In the genomic region with DNA sequence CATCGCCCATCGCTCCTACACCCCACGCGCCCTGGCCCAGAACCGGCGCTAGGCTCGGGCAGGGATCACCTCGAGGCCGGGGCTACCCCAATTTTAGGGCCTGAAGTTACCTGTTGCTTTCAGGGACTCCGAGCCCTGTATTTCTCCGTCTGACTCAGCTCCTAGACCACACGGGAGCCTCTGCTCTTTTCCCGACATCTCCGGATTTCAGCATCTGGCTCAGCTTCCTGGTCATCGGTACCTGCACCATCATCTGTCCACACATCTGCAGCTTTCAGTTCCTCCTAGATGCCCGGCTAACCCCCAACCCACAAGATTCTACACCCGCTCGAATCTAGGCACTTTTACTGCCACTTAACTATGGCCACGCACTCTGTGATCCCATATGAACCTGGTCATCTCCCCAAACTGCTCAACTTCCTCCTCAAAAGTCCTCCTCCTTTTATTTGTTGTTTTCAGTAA, we compare ENCODE assay signal across 10 cellular contexts. TPM values are rescaled to one million over a fixed set of nuclear protein-coding genes. Genes with fewer than 3 reads are reported as not detected.
DNase-seq lines count a peak whose midpoint lies in the region; ATAC-seq, FAIRE-seq and TF ChIP-seq lines count a peak whose summit lies in the region.
"Had no signal": no experiment of that assay in that cellular context is flagged by ENCODE, and none has a peak within 500 bp of the region (broad histone marks: within the 10 kb centered on the region; RNA-seq: fewer than 3 reads in every experiment).

No MANE protein-coding gene starts in this region.

- H2AFZ ChIP-seq in parathyroid adenoma = peak overlapping the region; percentile 87

- TF ChIP-seq CTCF in brain microvascular endothelial cell (IDR thresholded peaks at IDR 0.05; ENCODE audit: low read depth, low read length, missing control alignments) (no peak), parathyroid adenoma (IDR thresholded peaks at IDR 0.05) (no peak)

- no peak overlapping the region for H3K27ac ChIP-seq in brain microvascular endothelial cell
- no peak overlapping the region for H3K27ac ChIP-seq in parathyroid adenoma

- no peaks in the 10 kb centered on the region for H3K36me3 ChIP-seq in brain microvascular endothelial cell (replicated peaks)
- H3K36me3 ChIP-seq in parathyroid adenoma (ENCODE audit: control insufficient read depth, insufficient read depth, low read length) = no peaks in the 10 kb centered on the region

- intact Hi-C loops in left colon (cut with DNase I, micrococcal nuclease) = no loop called here

- peak; percentile 13 for ATAC-seq in HG02938 (IDR thresholded peaks at IDR 0.05; ENCODE audit: unreplicated experiment)
- no peak for ATAC-seq in left colon
- ATAC-seq in GM18498 (IDR thresholded peaks at IDR 0.05; ENCODE audit: unreplicated experiment) = no peak

- H3K27me3 ChIP-seq in brain microvascular endothelial cell (replicated peaks) (peaks cover 3% of the 10 kb centered on the region), parathyroid adenoma (ENCODE audit: control insufficient read depth, insufficient read depth, low read length) (no peaks in the 10 kb centered on the region)

- no peak overlapping the region for H3K9ac ChIP-seq in parathyroid adenoma

- H3K4me3 ChIP-seq in brain microvascular endothelial cell (ENCODE audit: low read depth, low read length) = peak overlapping the region; percentile 66
- no peak overlapping the region for H3K4me3 ChIP-seq in parathyroid adenoma (ENCODE audit: low read depth, low read length)

- no peaks in the 10 kb centered on the region for H3K4me1 ChIP-seq in parathyroid adenoma

- no peaks in the 10 kb centered on the region for H3K9me3 ChIP-seq in parathyroid adenoma (ENCODE audit: control insufficient read depth, low read length)

- H3K79me2 ChIP-seq in parathyroid adenoma = no peaks in the 10 kb centered on the region

- in situ Hi-C loops in brain microvascular endothelial cell (cut with HindIII; ENCODE audit: low pct_ligation_motif_present, low sequenced_read_pairs) = no loop called here

- FAIRE-seq in GM18507 (lab: Jason Lieb, UNC) = peak; percentile 67

- peak overlapping the region; percentile 87 for H3K4me2 ChIP-seq in parathyroid adenoma (ENCODE audit: low read length)

- DNase-seq in GM18507 (ENCODE audit: extremely low spot score, insufficient read length, low read depth) (no peak), brain microvascular endothelial cell (no peak), cerebellar nuclear complex (lab: John Stamatoyannopoulos, UW) (no peak), left colon (no peak), NCI-H2227 treated with DMSO at 0.1 percent for 48 hours (lab: John Stamatoyannopoulos, UW) (no peak)

RNA-seq across cellular contexts. Expression of gene HMSD, which starts 12.1 kb away (rescaled TPM):
- under 1 TPM in 1 of 2 donors, not detected in 1; 0.55 TPM for total RNA-seq in left colon

RNA-seq across cellular contexts. Expression of gene SERPINB10, which starts 29.2 kb away (rescaled TPM):
- total RNA-seq in left colon = not detected
- total RNA-seq: sciatic nerve had no signal

RNA-seq across cellular contexts. Expression of gene SERPINB8, which starts 32.9 kb away (rescaled TPM):
- 10 to 100 TPM; 19.3 to 37.8 TPM for total RNA-seq in left colon

RNA-seq across cellular contexts. Expression of gene SERPINB2, which starts 49.5 kb away (rescaled TPM):
- total RNA-seq in left colon = not detected
- total RNA-seq: activated naive CD8-positive, alpha-beta T cell treated with anti-CD3 and anti-CD28 coated beads for 36 hours had no signal
